8 cellular contexts compared by ENCODE assay signal in genomic region chr5:108727154-108727638, GRCh38. TPM values are rescaled to one million over a fixed set of nuclear protein-coding genes. Genes with fewer than 3 reads are reported as not detected.
A peak's percentile ranks its signal among the peaks of the same experiment; 100 is the strongest.
DNase-seq lines count a peak whose midpoint lies in the region; ATAC-seq and TF ChIP-seq lines count a peak whose summit lies in the region.

No MANE protein-coding gene starts in this region.

- H3K4me3 ChIP-seq in NT2/D1 (ENCODE audit: insufficient read length, low read depth), result peak overlapping the region; percentile 79
- peak overlapping the region; percentile 44 to 85 (median 81) for H3K4me3 ChIP-seq in liver (ENCODE audit: low read depth in 1 of 3, low read length in 3 of 3)
- peak overlapping the region; percentile 93 to 95 for H3K4me3 ChIP-seq in tibial artery

- intact Hi-C loops in tibial artery (cut with DNase I; ENCODE audit: low total_unique reads), result no loop called here

- no peak for ATAC-seq in HG02885 (IDR thresholded peaks at IDR 0.05; ENCODE audit: poor library complexity, unreplicated experiment)

- H3K36me3 ChIP-seq in NT2/D1 (ENCODE audit: insufficient read depth, insufficient read length, low read length) (no peaks in the 10 kb centered on the region), liver (ENCODE audit: control insufficient read depth in 4 of 4, insufficient read depth in 3 of 4, low read depth in 1 of 4, low read length in 3 of 4) (no peaks in the 10 kb centered on the region), tibial artery (no peaks in the 10 kb centered on the region)

- no peaks in the 10 kb centered on the region for H3K9me3 ChIP-seq in NT2/D1 (ENCODE audit: insufficient read depth, low read length)
- H3K9me3 ChIP-seq in liver (ENCODE audit: control insufficient read depth in 4 of 4, low read length in 3 of 4), result no peaks in the 10 kb centered on the region
- H3K9me3 ChIP-seq in tibial artery, result no peaks in the 10 kb centered on the region

- H3K4me1 ChIP-seq in NT2/D1 (ENCODE audit: insufficient read depth, insufficient read length) (peaks cover 1% of the 10 kb centered on the region), liver (ENCODE audit: control insufficient read depth in 4 of 4, insufficient read depth in 4 of 4, low read length in 3 of 4) (peaks cover 0 to 11% (median 4%) of the 10 kb centered on the region in 4 donors), tibial artery (peaks cover 0 to 19% (median 7%) of the 10 kb centered on the region in 4 donors)

- DNase-seq in NOMO-1 treated with DMSO at 0.1 percent for 48 hours (lab: John Stamatoyannopoulos, UW; ENCODE audit: unreplicated experiment) (peak; percentile 64), NOMO-1 treated with dmso at 0.1 percent for 144 hours (lab: John Stamatoyannopoulos, UW; ENCODE audit: unreplicated experiment) (no peak), NT2/D1 (ENCODE audit: low read depth, low spot score) (no peak), cerebellum (ENCODE audit: low spot score) (peak; percentile 20), tibial artery (peak; percentile 48 to 67), LoVo (ENCODE audit: low spot score) (no peak)

- no peaks in the 10 kb centered on the region for H3K27me3 ChIP-seq in NT2/D1 (ENCODE audit: insufficient read depth, insufficient read length)
- no peaks in the 10 kb centered on the region for H3K27me3 ChIP-seq in liver (ENCODE audit: control insufficient read depth in 4 of 4, insufficient read depth in 4 of 4, low read length in 3 of 4)
- H3K27me3 ChIP-seq in tibial artery, result no peaks in the 10 kb centered on the region

- WGBS in liver, result 46% methylated on average over 8 of the region's 8 CpGs

- TF ChIP-seq RAD21 in liver (IDR thresholded peaks at IDR 0.05), result no peak

- H3K9ac ChIP-seq in NT2/D1 (ENCODE audit: insufficient read length, low read depth) (peak overlapping the region; percentile 91), liver (ENCODE audit: low read depth in 1 of 2, low read length in 2 of 2) (peak overlapping the region; percentile 8 to 82)

- H3K27ac ChIP-seq in liver (ENCODE audit: low read depth in 1 of 2, low read length in 2 of 2) (peak overlapping the region; percentile 56 to 90), tibial artery (peak overlapping the region; percentile 96)

- TF ChIP-seq CTCF in liver (IDR thresholded peaks at IDR 0.05; ENCODE audit: low read depth, low read length, missing input control) (no peak), tibial artery (IDR thresholded peaks at IDR 0.05) (no peak)

TF ChIP-seq in liver, 16 proteins besides CTCF, POLR2A, EP300 and RAD21:
- TF ChIP-seq MAX (IDR thresholded peaks at IDR 0.05) (no peak), HNF4G (IDR thresholded peaks at IDR 0.05) (no peak), REST (IDR thresholded peaks at IDR 0.05) (no peak), HNF4A (conservative IDR thresholded peaks at IDR 0.05) (no peak), FOXA1 (IDR thresholded peaks at IDR 0.05) (no peak), GABPA (IDR thresholded peaks at IDR 0.05 in 1 of 2, conservative IDR thresholded peaks at IDR 0.05 in 1 of 2) (no peak), RXRA (IDR thresholded peaks at IDR 0.05) (no peak), ZBTB33 (IDR thresholded peaks at IDR 0.05) (no peak), ATF3 (IDR thresholded peaks at IDR 0.05) (no peak), EGR1 (IDR thresholded peaks at IDR 0.05; ENCODE audit: low read depth in 2 of 2) (no peak), TAF1 (conservative IDR thresholded peaks at IDR 0.05) (no peak), FOXA2 (IDR thresholded peaks at IDR 0.05) (no peak), JUND (IDR thresholded peaks at IDR 0.05) (no peak), YY1 (IDR thresholded peaks at IDR 0.05) (no peak), NR2F2 (IDR thresholded peaks at IDR 0.05) (no peak), SP1 (IDR thresholded peaks at IDR 0.05) (no peak)
TF ChIP-seq in liver: peak in this region for 0.

RNA-seq across cellular contexts. Expression of gene FER, which starts 20.5 kb away (rescaled TPM):
- 63.8 TPM for total RNA-seq in cerebellum
- total RNA-seq in liver, result 1 to 10 TPM; 4.8 to 9.8 TPM
- 1 to 10 TPM in 1 of 2 donors, under 1 TPM in 1; 0.83 to 6.9 TPM for polyA plus RNA-seq in liver

Comparison
In these comparisons a context has a peak if more than half of its experiments do, and no peak if none do; other contexts are left out.
1. DNase-seq: peak in NOMO-1 treated with DMSO at 0.1 percent for 48 hours (single experiment), cerebellum (single experiment) and tibial artery (2 of 2); none in NOMO-1 treated with dmso at 0.1 percent for 144 hours (single experiment), NT2/D1 (single experiment) and LoVo (single experiment).
2. Peak in every context shown above with its lines, with median percentiles within 50 percentile points of each other: H3K4me3 ChIP-seq.